8 cellular contexts compared by ENCODE assay signal in genomic region chr1:112337028-112337531, GRCh38. TPM values are rescaled to one million over a fixed set of nuclear protein-coding genes. Genes with fewer than 3 reads are reported as not detected.
A peak's percentile ranks its signal among the peaks of the same experiment; 100 is the strongest.
DNase-seq lines count a peak whose midpoint lies in the region; ATAC-seq and TF ChIP-seq lines count a peak whose summit lies in the region.

No MANE protein-coding gene starts in this region.

- no peaks in the 10 kb centered on the region for H3K9me3 Mint-ChIP-seq in activated CD8-positive, alpha-beta memory T cell treated with anti-CD3 and anti-CD28 coated beads, Interleukin-2, amount 10 ng/mL, durations not matched to agents 7 days and 5 days (ENCODE audit: low read depth)
- H3K9me3 Mint-ChIP-seq in glutamatergic neuron (ENCODE audit: unreplicated experiment), result no peaks in the 10 kb centered on the region

- peak; percentile 54 for DNase-seq in activated CD8-positive, alpha-beta memory T cell treated with anti-CD3 and anti-CD28 coated beads, Interleukin-2, amount 50 U/mL, for 48 hours
- DNase-seq in activated CD8-positive, alpha-beta memory T cell treated with anti-CD3 and anti-CD28 coated beads, Interleukin-2, amount 10 ng/mL, durations not matched to agents 7 days and 5 days, result no peak
- peak; percentile 41 for DNase-seq in MG63
- DNase-seq in glutamatergic neuron, result peak; percentile 28
- peak in 1 of 2 donors; percentile 34 for DNase-seq in gastrocnemius medialis

- no peak for ATAC-seq in activated CD8-positive, alpha-beta memory T cell treated with anti-CD3 and anti-CD28 coated beads, Interleukin-2, amount 10 ng/mL, durations not matched to agents 7 days and 5 days
- ATAC-seq in gastrocnemius medialis (peak in 1 of 2 donors; percentile 68), HG02852 (IDR thresholded peaks at IDR 0.05; ENCODE audit: unreplicated experiment) (no peak), GM19351 (IDR thresholded peaks at IDR 0.05; ENCODE audit: unreplicated experiment) (no peak)

- no peak overlapping the region for H3K4me3 Mint-ChIP-seq in activated CD8-positive, alpha-beta memory T cell treated with anti-CD3 and anti-CD28 coated beads, Interleukin-2, amount 10 ng/mL, durations not matched to agents 7 days and 5 days
- no peak overlapping the region for H3K4me3 Mint-ChIP-seq in glutamatergic neuron (ENCODE audit: unreplicated experiment)

- TF ChIP-seq CTCF in VCaP (conservative IDR thresholded peaks at IDR 0.05) (peak; percentile 78), glutamatergic neuron (IDR thresholded peaks at IDR 0.05; ENCODE audit: partially characterized antibody, unreplicated experiment) (peak; percentile 30), gastrocnemius medialis (IDR thresholded peaks at IDR 0.05 in 4 of 5, conservative IDR thresholded peaks at IDR 0.05 in 1 of 5) (peak; percentile 14 to 51 (median 38))

- no peak overlapping the region for H3K4me3 ChIP-seq in MG63
- no peak overlapping the region for H3K4me3 ChIP-seq in gastrocnemius medialis

- H3K27ac ChIP-seq in VCaP (no peak overlapping the region), gastrocnemius medialis (no peak overlapping the region)

- in situ Hi-C loops in gastrocnemius medialis (cut with MboI; ENCODE audit: low sequenced_read_pairs in 4 of 4), result loop anchor here in 3 of 4 donors (10.0 to 25.0 kb wide), 3 partner anchors 525 to 550 kb away; no protein-coding TSS in a partner anchor

- intact Hi-C loops in gastrocnemius medialis (cut with DNase I; ENCODE audit: low total_unique reads), result no loop called here

- CTCF ChIA-PET in activated CD8-positive, alpha-beta memory T cell treated with anti-CD3 and anti-CD28 coated beads, Interleukin-2, amount 10 ng/mL, durations not matched to agents 7 days and 5 days (lab: Charles Lee), result interaction anchor here (0.7 to 1.2 kb wide), 5 partner anchors 32 to 889 kb away, joined by 3 to 4 read pairs (median 3); no protein-coding TSS in a partner anchor

- peaks cover 40% of the 10 kb centered on the region for H3K27me3 Mint-ChIP-seq in activated CD8-positive, alpha-beta memory T cell treated with anti-CD3 and anti-CD28 coated beads, Interleukin-2, amount 10 ng/mL, durations not matched to agents 7 days and 5 days
- peaks cover 1% of the 10 kb centered on the region for H3K27me3 Mint-ChIP-seq in glutamatergic neuron (ENCODE audit: unreplicated experiment)

- no peaks in the 10 kb centered on the region for H3K4me1 Mint-ChIP-seq in activated CD8-positive, alpha-beta memory T cell treated with anti-CD3 and anti-CD28 coated beads, Interleukin-2, amount 10 ng/mL, durations not matched to agents 7 days and 5 days
- H3K4me1 Mint-ChIP-seq in glutamatergic neuron (ENCODE audit: low read depth, unreplicated experiment), result no peaks in the 10 kb centered on the region

- H3K27ac Mint-ChIP-seq in activated CD8-positive, alpha-beta memory T cell treated with anti-CD3 and anti-CD28 coated beads, Interleukin-2, amount 10 ng/mL, durations not matched to agents 7 days and 5 days, result no peak overlapping the region
- H3K27ac Mint-ChIP-seq in glutamatergic neuron (ENCODE audit: unreplicated experiment), result peak overlapping the region; percentile 25

- H3K9me3 ChIP-seq in MG63 (no peaks in the 10 kb centered on the region), gastrocnemius medialis (no peaks in the 10 kb centered on the region)

- H3K36me3 Mint-ChIP-seq in activated CD8-positive, alpha-beta memory T cell treated with anti-CD3 and anti-CD28 coated beads, Interleukin-2, amount 10 ng/mL, durations not matched to agents 7 days and 5 days, result no peaks in the 10 kb centered on the region
- peaks cover 5% of the 10 kb centered on the region for H3K36me3 Mint-ChIP-seq in glutamatergic neuron (ENCODE audit: unreplicated experiment)

- no peak for TF ChIP-seq POLR2A in gastrocnemius medialis (IDR thresholded peaks at IDR 0.05)

- H3K27me3 ChIP-seq in MG63, result peaks cover 18% of the 10 kb centered on the region
- peaks cover 0 to 4% (median 0%) of the 10 kb centered on the region in 3 donors for H3K27me3 ChIP-seq in gastrocnemius medialis

- no peaks in the 10 kb centered on the region for H3K4me1 ChIP-seq in gastrocnemius medialis

- H3K36me3 ChIP-seq in MG63 (no peaks in the 10 kb centered on the region), gastrocnemius medialis (no peaks in the 10 kb centered on the region)

RNA-seq across cellular contexts. Expression of gene CTTNBP2NL, which starts 58.9 kb away (rescaled TPM):
- 1 to 10 TPM; 2.8 to 7.0 TPM for total RNA-seq in activated CD8-positive, alpha-beta memory T cell treated with anti-CD3 and anti-CD28 coated beads, Interleukin-2, amount 10 ng/mL, durations not matched to agents 7 days and 5 days
- 11.9 and 16.3 TPM in 2 replicates for total RNA-seq in MG63 (2014; rRNA removed; shearing (Covaris generic); ENCODE audit: low replicate concordance)
- total RNA-seq in glutamatergic neuron (ENCODE audit: unreplicated experiment) (66.2 TPM), gastrocnemius medialis (1 to 10 TPM; 2.6 to 7.2 (median 3.9) TPM)
